In genomic region chr5:95734156-95734555, GRCh38 we compare ENCODE assay signal across 10 cellular contexts. TPM values are rescaled to one million over a fixed set of nuclear protein-coding genes. Genes with fewer than 3 reads are reported as not detected.
DNase-seq lines count a peak whose midpoint lies in the region; ATAC-seq and TF ChIP-seq lines count a peak whose summit lies in the region.
"Had no signal": no experiment of that assay in that cellular context is flagged by ENCODE, and none has a peak within 500 bp of the region (broad histone marks: within the 10 kb centered on the region; RNA-seq: fewer than 3 reads in every experiment).

No MANE protein-coding gene starts in this region.

- ATAC-seq in HG03135 (IDR thresholded peaks at IDR 0.05; ENCODE audit: unreplicated experiment) (no peak), aorta (ENCODE audit: low FRiP score) (no peak)
- no peak for ATAC-seq in activated CD4-positive, alpha-beta T cell treated with anti-CD3 and anti-CD28 coated beads for 36 hours

- H3K27ac Mint-ChIP-seq in activated CD4-positive, alpha-beta T cell treated with anti-CD3 and anti-CD28 coated beads for 36 hours: no peak overlapping the region
- H3K27ac Mint-ChIP-seq: neural progenitor cell had no signal

- peak overlapping the region; percentile 80 for H3K4me2 ChIP-seq in parathyroid adenoma (ENCODE audit: low read length)
- H3K4me2 ChIP-seq: neural progenitor cell had no signal

- no peaks in the 10 kb centered on the region for H3K27me3 ChIP-seq in ACC112 (ENCODE audit: insufficient read depth, low read length)
- no peaks in the 10 kb centered on the region for H3K27me3 ChIP-seq in parathyroid adenoma (ENCODE audit: control insufficient read depth, insufficient read depth, low read length)
- no peaks in the 10 kb centered on the region for H3K27me3 ChIP-seq in aorta (ENCODE audit: control insufficient read depth in 1 of 2, insufficient read depth in 2 of 2, low read length in 1 of 2)

- H3K4me1 Mint-ChIP-seq in activated CD4-positive, alpha-beta T cell treated with anti-CD3 and anti-CD28 coated beads for 36 hours: peaks cover 35% of the 10 kb centered on the region

- H3K36me3 ChIP-seq in ACC112 (ENCODE audit: insufficient read depth, low read length) (peaks cover 23% of the 10 kb centered on the region), parathyroid adenoma (ENCODE audit: control insufficient read depth, insufficient read depth, low read length) (no peaks in the 10 kb centered on the region), aorta (ENCODE audit: control insufficient read depth in 1 of 2, insufficient read depth in 2 of 2, low read length in 1 of 2) (no peaks in the 10 kb centered on the region)
- H3K36me3 ChIP-seq: neural progenitor cell had no signal

- H3K4me1 ChIP-seq in ACC112 (ENCODE audit: control insufficient read depth, insufficient read depth, low read length, unreplicated experiment) (peaks cover 35% of the 10 kb centered on the region), parathyroid adenoma (peaks cover 14% of the 10 kb centered on the region), aorta (ENCODE audit: control insufficient read depth in 1 of 2, insufficient read depth in 2 of 2, low read length in 2 of 2) (no peaks in the 10 kb centered on the region)

- H3K9me3 Mint-ChIP-seq in activated CD4-positive, alpha-beta T cell treated with anti-CD3 and anti-CD28 coated beads for 36 hours (ENCODE audit: low read depth): no peaks in the 10 kb centered on the region
- H3K9me3 Mint-ChIP-seq: neural progenitor cell had no signal

- no peak overlapping the region for H3K9ac ChIP-seq in parathyroid adenoma
- H3K9ac ChIP-seq: neural progenitor cell had no signal

- POLR2A ChIA-PET in activated CD4-positive, alpha-beta T cell treated with anti-CD3 and anti-CD28 coated beads for 36 hours (lab: Charles Lee): no interaction called here

- H3K4me3 ChIP-seq in ACC112 (ENCODE audit: low read depth, low read length) (peak overlapping the region; percentile 94), WI38 (ENCODE audit: low read depth, low read length) (peak overlapping the region; percentile 90), foreskin fibroblast (ENCODE audit: low read depth in 1 of 2, low read length in 2 of 2) (peak overlapping the region; percentile 87 to 93), parathyroid adenoma (ENCODE audit: low read depth, low read length) (peak overlapping the region; percentile 87), aorta (ENCODE audit: low read length in 2 of 2) (no peak overlapping the region)
- H3K4me3 ChIP-seq: neural progenitor cell had no signal

- peak overlapping the region; percentile 73 for H3K27ac ChIP-seq in ACC112 (ENCODE audit: low read depth, low read length)
- no peak overlapping the region for H3K27ac ChIP-seq in parathyroid adenoma
- H3K27ac ChIP-seq in aorta (ENCODE audit: low read depth in 1 of 2, low read length in 2 of 2): no peak overlapping the region
- H3K27ac ChIP-seq: neural progenitor cell had no signal

- intact Hi-C loops in activated CD4-positive, alpha-beta T cell treated with anti-CD3 and anti-CD28 coated beads for 36 hours (cut with DNase I, micrococcal nuclease): no loop called here
- intact Hi-C loops in aorta (cut with DNase I): loop anchor here in 1 of 2 donors (5.0 to 10.0 kb wide), 2 partner anchors 69 to 113 kb away; no protein-coding TSS in a partner anchor

- no peak for DNase-seq in foreskin fibroblast
- DNase-seq in EL: no peak
- no peak for DNase-seq in activated CD4-positive, alpha-beta T cell treated with anti-CD3 and anti-CD28 coated beads for 36 hours
- no peak for DNase-seq in aorta
- DNase-seq: MV-4-11 had no signal

- peaks cover 1% of the 10 kb centered on the region for H3K36me3 Mint-ChIP-seq in activated CD4-positive, alpha-beta T cell treated with anti-CD3 and anti-CD28 coated beads for 36 hours (ENCODE audit: low read depth)

- CTCF ChIA-PET in activated CD4-positive, alpha-beta T cell treated with anti-CD3 and anti-CD28 coated beads for 36 hours (lab: Charles Lee): interaction anchor here (1.1 to 3.4 kb wide), 5 partner anchors 9 to 70 kb away, joined by 3 to 15 read pairs (median 4); no protein-coding TSS in a partner anchor

- no peak for TF ChIP-seq CTCF in WI38 (IDR thresholded peaks at IDR 0.05; ENCODE audit: low read depth, low read length)
- no peak for TF ChIP-seq CTCF in foreskin fibroblast (IDR thresholded peaks at IDR 0.05; ENCODE audit: low read depth, low read length)
- TF ChIP-seq CTCF in parathyroid adenoma (IDR thresholded peaks at IDR 0.05): no peak

- H3K4me3 Mint-ChIP-seq in activated CD4-positive, alpha-beta T cell treated with anti-CD3 and anti-CD28 coated beads for 36 hours: no peak overlapping the region
- H3K4me3 Mint-ChIP-seq: neural progenitor cell had no signal

- peaks cover 72% of the 10 kb centered on the region for H3K79me2 ChIP-seq in ACC112 (ENCODE audit: control insufficient read depth, insufficient read depth, low read length, unreplicated experiment)
- no peaks in the 10 kb centered on the region for H3K79me2 ChIP-seq in parathyroid adenoma

- H2AFZ ChIP-seq in ACC112 (ENCODE audit: low read length, unreplicated experiment) (no peak overlapping the region), parathyroid adenoma (no peak overlapping the region)
- H2AFZ ChIP-seq: neural progenitor cell had no signal

- H3K9me3 ChIP-seq in parathyroid adenoma (ENCODE audit: control insufficient read depth, low read length) (no peaks in the 10 kb centered on the region), aorta (ENCODE audit: control insufficient read depth, low read length) (no peaks in the 10 kb centered on the region)

- WGBS in aorta, 2 donors: 47 to 54% methylated on average over 2 of the region's 2 CpGs

- H3K27me3 Mint-ChIP-seq in activated CD4-positive, alpha-beta T cell treated with anti-CD3 and anti-CD28 coated beads for 36 hours: peaks cover 33% of the 10 kb centered on the region

RNA-seq across cellular contexts. Expression of gene RHOBTB3, which starts 3.0 kb away (rescaled TPM):
- 1 to 10 TPM; 3.3 to 3.5 TPM for total RNA-seq in activated CD4-positive, alpha-beta T cell treated with anti-CD3 and anti-CD28 coated beads for 36 hours
- 10 to 100 TPM; 36.8 to 53.2 TPM for total RNA-seq in aorta
- polyA plus RNA-seq in aorta: 10 to 100 TPM; 11.8 to 13.4 TPM

RNA-seq across cellular contexts. Expression of gene SPATA9, which starts 51.4 kb away (rescaled TPM):
- not detected for total RNA-seq in activated CD4-positive, alpha-beta T cell treated with anti-CD3 and anti-CD28 coated beads for 36 hours
- total RNA-seq in aorta: under 1 TPM; 0.45 to 0.60 TPM
- polyA plus RNA-seq in aorta: under 1 TPM in 1 of 2 donors, not detected in 1; 0.38 TPM

Comparison
In these comparisons a context has a peak if more than half of its experiments do, and no peak if none do; other contexts are left out.
1. H3K4me3 ChIP-seq: peak in ACC112 (single experiment), WI38 (single experiment), foreskin fibroblast (2 of 2) and parathyroid adenoma (single experiment); none in aorta (0 of 2).
2. RNA of gene RHOBTB3, which starts 3.0 kb away (total RNA-seq): 36.8 to 53.2 TPM in aorta; 3.3 to 3.5 TPM in activated CD4-positive, alpha-beta T cell treated with anti-CD3 and anti-CD28 coated beads for 36 hours; every median in the first group is over 4 times any median in the second.